In the genomic region with DNA sequence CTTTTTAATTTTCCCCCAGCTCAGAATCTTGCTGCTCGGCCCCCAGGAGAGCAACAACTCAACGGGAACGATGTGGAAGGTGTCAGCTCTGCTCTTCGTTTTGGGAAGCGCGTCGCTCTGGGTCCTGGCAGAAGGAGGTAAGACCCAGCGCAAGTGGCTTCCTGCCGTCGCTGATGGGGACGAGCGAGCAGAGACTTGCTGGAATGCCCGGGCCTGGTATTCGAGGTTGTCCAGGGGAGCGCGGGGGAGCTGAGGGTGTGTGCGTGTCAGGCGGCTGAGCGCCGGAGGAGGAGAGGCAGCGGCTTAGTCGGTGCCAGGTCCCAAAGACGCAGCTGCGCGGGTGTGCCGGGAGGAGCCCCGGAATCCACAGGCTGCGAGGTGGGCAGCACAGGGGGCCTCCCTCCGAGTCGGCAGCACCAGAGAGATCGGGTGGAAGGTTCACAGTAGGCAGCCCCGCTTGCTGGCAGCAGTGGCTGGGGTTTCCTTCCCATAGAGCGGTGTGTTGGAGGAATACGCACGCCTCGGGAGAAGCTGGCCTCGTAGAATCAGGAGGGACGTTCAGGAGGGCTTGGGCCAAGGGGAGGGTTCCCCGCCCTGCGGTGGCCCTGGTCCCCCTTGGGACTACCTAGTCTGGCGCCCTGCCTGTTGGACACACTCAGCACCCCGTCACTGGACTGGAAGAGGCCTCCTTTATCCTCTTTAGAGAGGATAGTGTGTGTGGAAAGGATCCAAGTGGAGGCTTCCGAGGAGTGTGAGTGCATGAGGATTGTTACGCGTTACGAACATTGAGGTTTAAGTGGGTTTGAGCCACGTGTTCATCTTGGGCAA, we compare ENCODE assay signal across 9 cellular contexts. TPM values are rescaled to one million over a fixed set of nuclear protein-coding genes. Genes with fewer than 3 reads are reported as not detected.
DNase-seq lines count a peak whose midpoint lies in the region; ATAC-seq, FAIRE-seq and TF ChIP-seq lines count a peak whose summit lies in the region.
"Had no signal": no experiment of that assay in that cellular context is flagged by ENCODE, and none has a peak within 500 bp of the region (broad histone marks: within the 10 kb centered on the region; RNA-seq: fewer than 3 reads in every experiment).

No MANE protein-coding gene starts in this region.

- peak overlapping the region; percentile 22 for H4K91ac ChIP-seq in H1 (replicated peaks; ENCODE audit: insufficient read length, low read length)

- no peaks in the 10 kb centered on the region for H3K9me3 ChIP-seq in H1 (ENCODE audit: insufficient read depth in 2 of 2, low read depth in 1 of 2, low read length in 1 of 2)
- H3K9me3 ChIP-seq in lung (ENCODE audit: control insufficient read depth in 2 of 2, insufficient read depth in 1 of 2, low read length in 1 of 2) = no peaks in the 10 kb centered on the region
- no peaks in the 10 kb centered on the region for H3K9me3 ChIP-seq in testis

- no peaks in the 10 kb centered on the region for H3K4me1 Mint-ChIP-seq in activated T-cell treated with anti-CD3 and anti-CD28 coated beads, Interleukin-2, amount 50 U/mL, for 4 hours (ENCODE audit: low read depth)

- H2BK12ac ChIP-seq in H1 (ENCODE audit: low read depth, low read length) = peak overlapping the region; percentile 64; the same call in 1 of the 2 replicates

- H3K27me3 Mint-ChIP-seq in activated T-cell treated with anti-CD3 and anti-CD28 coated beads, Interleukin-2, amount 50 U/mL, for 4 hours (ENCODE audit: low read depth) = peaks cover 70% of the 10 kb centered on the region

- H3K4me1 ChIP-seq in H1 (replicated peaks in 1 of 4; ENCODE audit: control insufficient read depth in 3 of 4, insufficient read depth in 4 of 4, low read length in 3 of 4) (peaks cover 9 to 41% (median 29%) of the 10 kb centered on the region in 4 experiments), lung (ENCODE audit: control insufficient read depth in 2 of 2, insufficient read depth in 2 of 2, low read length in 2 of 2) (peaks cover 0 to 1% of the 10 kb centered on the region in 2 donors), testis (peaks cover 3% of the 10 kb centered on the region)

- peak overlapping the region; percentile 5 for H3K14ac ChIP-seq in H1 (ENCODE audit: insufficient read length)

- H3K4me2 ChIP-seq in H1 (ENCODE audit: insufficient read depth in 1 of 2, low read depth in 2 of 2, low read length in 2 of 2) = peak overlapping the region; percentile 87 to 95

- H3K27ac ChIP-seq in H1 (ENCODE audit: low read depth, low read length) (peak overlapping the region; percentile 52), lung (ENCODE audit: low read depth in 1 of 2, low read length in 1 of 2) (peak overlapping the region; percentile 67 to 76), testis (peak overlapping the region; percentile 49 to 87)

- 2% methylated on average over 42 of the region's 47 CpGs; no CpG with 5 or more reads in 1 of the 2 experiments for WGBS in H1 (ENCODE audit: extremely low coverage in 1 of 2, insufficient coverage in 1 of 2, insufficient read length in 1 of 2, insufficient replicate concordance in 2 of 2, low coverage in 1 of 2, low lambda C conversion rate in 2 of 2, missing lambda C conversion rate in 1 of 2), 2 experiments
- WGBS in lung, 2 donors = 7 to 8% methylated on average over 45 to 47 of the region's 47 CpGs
- 3 to 20% methylated on average over 5 to 47 of the region's 47 CpGs for WGBS in testis, 2 donors

- H2BK15ac ChIP-seq in H1 (ENCODE audit: low read length) = no peak overlapping the region; the same call in 1 of the 2 replicates

- H2BK20ac ChIP-seq in H1 (ENCODE audit: low read length) = no peak overlapping the region; the same call in 1 of the 2 replicates

- H3K18ac ChIP-seq in H1 (ENCODE audit: extremely low read depth, low read length) = peak overlapping the region; percentile 84

- H3K56ac ChIP-seq in H1 (replicated peaks; ENCODE audit: insufficient read length, low read depth, low read length) = peak overlapping the region; percentile 71

- H3K79me2 ChIP-seq in H1 (ENCODE audit: control insufficient read depth in 1 of 2, insufficient read depth in 2 of 2, low read length in 2 of 2) = peaks cover 22 to 48% of the 10 kb centered on the region in 2 experiments

- H3K36me3 Mint-ChIP-seq in activated T-cell treated with anti-CD3 and anti-CD28 coated beads, Interleukin-2, amount 50 U/mL, for 4 hours (ENCODE audit: insufficient read depth) = no peaks in the 10 kb centered on the region

- 0 out of 2 replicates have a peak overlapping the region, but pooled peaks have one; percentile 18 for H2AFZ ChIP-seq in H1 (ENCODE audit: low read length)

- 0 out of 2 replicates have a peak overlapping the region, but pooled peaks have one; percentile 2 for H2AK5ac ChIP-seq in H1 (ENCODE audit: low read depth, low read length)

- TF ChIP-seq POLR2A in H1 (IDR thresholded peaks at IDR 0.05; ENCODE audit: control extremely low read depth in 1 of 2, low read depth in 2 of 2, low read length in 2 of 2) (no peak), testis (IDR thresholded peaks at IDR 0.05) (no peak)

- H2BK120ac ChIP-seq in H1 (replicated peaks; ENCODE audit: low read depth, low read length) = no peak overlapping the region

- DNase-seq in NCI-H1105 (lab: John Stamatoyannopoulos, UW) (peak; percentile 49), H1 (ENCODE audit: low read depth in 1 of 2, low spot score in 2 of 2) (peak in 1 of 2 experiments; percentile 56), lung (ENCODE audit: low spot score) (no peak), testis (peak; percentile 50), HK-2 (ENCODE audit: unreplicated experiment) (no peak), GM19239 (ENCODE audit: insufficient read length, low spot score) (no peak), NCI-H1930 (lab: John Stamatoyannopoulos, UW) (no peak)
- no peak for DNase-seq in activated T-cell treated with anti-CD3 and anti-CD28 coated beads, Interleukin-2, amount 50 U/mL, for 4 hours
- DNase-seq: SW 1271 had no signal

- H2BK5ac ChIP-seq in H1 (ENCODE audit: low read depth, low read length) = peak overlapping the region; percentile 40; the same call in 1 of the 2 replicates

- no peak for TF ChIP-seq EP300 in H1 (IDR thresholded peaks at IDR 0.05; ENCODE audit: borderline replicate concordance in 1 of 2, low read depth in 2 of 2, low read length in 2 of 2)

- peak overlapping the region; percentile 55 to 75 (median 71) for H3K9ac ChIP-seq in H1 (replicated peaks in 1 of 4; ENCODE audit: extremely low read depth in 1 of 4, low read depth in 3 of 4, low read length in 3 of 4)

- peaks cover 0 to 3% (median 0%) of the 10 kb centered on the region in 4 experiments; a peak in 3 of 7 replicates for H3K27me3 ChIP-seq in H1 (replicated peaks in 1 of 4; ENCODE audit: control insufficient read depth in 3 of 4, extremely low read depth in 1 of 4, insufficient read depth in 3 of 4, low read length in 3 of 4)
- no peaks in the 10 kb centered on the region for H3K27me3 ChIP-seq in lung (ENCODE audit: control insufficient read depth, insufficient read depth)
- no peaks in the 10 kb centered on the region for H3K27me3 ChIP-seq in testis

- H3K9me3 Mint-ChIP-seq in activated T-cell treated with anti-CD3 and anti-CD28 coated beads, Interleukin-2, amount 50 U/mL, for 4 hours = no peaks in the 10 kb centered on the region

- H4K8ac ChIP-seq in H1 (ENCODE audit: extremely low read depth, insufficient read depth, low read length) = peak overlapping the region; percentile 72

- peak overlapping the region; percentile 73 for H4K5ac ChIP-seq in H1 (ENCODE audit: insufficient read length, low read depth, low read length)

- no peak for TF ChIP-seq RAD21 in H1 (IDR thresholded peaks at IDR 0.05 in 1 of 2, conservative IDR thresholded peaks at IDR 0.05 in 1 of 2; ENCODE audit: low read depth in 2 of 2, low read length in 2 of 2)

- intact Hi-C loops in testis (cut with DNase I; ENCODE audit: low total_unique reads) = no loop called here

- peaks cover 15% of the 10 kb centered on the region; the same call in 1 of the 2 replicates for H3K23me2 ChIP-seq in H1 (ENCODE audit: low read depth, low read length)

- H3K79me1 ChIP-seq in H1 (ENCODE audit: low read depth, low read length) = 0 out of 2 replicates have a peak, but pooled peaks cover 3% of the 10 kb centered on the region

- CTCF ChIA-PET in H1 (lab: Charles Lee; ENCODE audit: partially characterized antibody) = interaction anchor here (1.2 to 6.2 kb wide), 3 partner anchors 13 to 230 kb away, joined by 3 to 27 read pairs (median 4); no protein-coding TSS in a partner anchor

- TF ChIP-seq CTCF in H1 (IDR thresholded peaks at IDR 0.05; ENCODE audit: control extremely low read depth in 1 of 3, insufficient read depth in 1 of 3, low read depth in 1 of 3, low read length in 3 of 3) (no peak), lung (IDR thresholded peaks at IDR 0.05; ENCODE audit: control extremely low read depth, extremely low read depth) (no peak), testis (IDR thresholded peaks at IDR 0.05) (no peak)

- H4K20me1 ChIP-seq in H1 (replicated peaks in 1 of 2; ENCODE audit: control insufficient read depth in 1 of 2, insufficient read depth in 2 of 2, low read length in 2 of 2) = peaks cover 0 to 2% of the 10 kb centered on the region in 2 experiments

- H3K4me3 ChIP-seq in H1 (ENCODE audit: extremely low read depth in 1 of 4, insufficient read depth in 2 of 4, low read depth in 3 of 4, low read length in 4 of 4) = peak overlapping the region; percentile 80 to 100 (median 88)
- no peak overlapping the region for H3K4me3 ChIP-seq in lung
- peak overlapping the region; percentile 58 to 61 for H3K4me3 ChIP-seq in testis

- H3K4ac ChIP-seq in H1 (replicated peaks; ENCODE audit: insufficient read length, low read depth, low read length) = peak overlapping the region; percentile 61

- peak; percentile 50 for ATAC-seq in lung (ENCODE audit: insufficient read depth, low FRiP score)
- no peak for ATAC-seq in activated T-cell treated with anti-CD3 and anti-CD28 coated beads, Interleukin-2, amount 50 U/mL, for 4 hours

- no peak overlapping the region for H3K4me3 Mint-ChIP-seq in activated T-cell treated with anti-CD3 and anti-CD28 coated beads, Interleukin-2, amount 50 U/mL, for 4 hours

- POLR2A ChIA-PET in H1 (lab: Charles Lee; ENCODE audit: partially characterized antibody) = interaction anchor here (0.8 to 4.4 kb wide), 7 partner anchors 10 to 73 kb away, joined by 3 to 31 read pairs (median 4); no protein-coding TSS in a partner anchor

- H3K23ac ChIP-seq in H1 (ENCODE audit: insufficient read length) = no peak overlapping the region

- no peaks in the 10 kb centered on the region; a peak in 2 of 8 replicates for H3K36me3 ChIP-seq in H1 (ENCODE audit: control insufficient read depth in 2 of 4, insufficient read depth in 4 of 4, low read length in 3 of 4)
- H3K36me3 ChIP-seq in lung (ENCODE audit: control insufficient read depth in 2 of 2, insufficient read depth in 2 of 2, low read length in 2 of 2) = no peaks in the 10 kb centered on the region
- H3K36me3 ChIP-seq in testis (ENCODE audit: low read depth, missing control alignments) = no peaks in the 10 kb centered on the region

- no peak for FAIRE-seq in H1 (lab: Jason Lieb, UNC)
- no peak for FAIRE-seq in GM19239 (lab: Jason Lieb, UNC)

RNA-seq across cellular contexts. Expression of gene PDPN, which starts 0.5 kb away (rescaled TPM):
- total RNA-seq in H1 (2021; fragmentation: NEBNext Ultra II Directional; extraction: Animal tissue kit (Norgen Biotek cat#: 25700)) = 169 and 182 TPM in 2 replicates
- polyA plus RNA-seq in H1 (2011; rRNA removed) = 44.7 and 49.7 TPM in 2 replicates
- polyA plus RNA-seq in H1 (2011; cell fraction: cytosol; rRNA removed) = 44.8 TPM
- polyA plus RNA-seq in H1 (2011; cell fraction: nucleus; rRNA removed) = 56.8 TPM
- 126 to 171 TPM (median 161 TPM) in 4 replicates for polyA plus RNA-seq in H1 (2012, experiment 1 of 2)
- polyA plus RNA-seq in H1 (2012, experiment 2 of 2) = 60.4 TPM
- polyA plus RNA-seq in H1 (2013, experiment 1 of 2) = 161 TPM
- 213 TPM for polyA plus RNA-seq in H1 (2013, experiment 2 of 2)
- polyA minus RNA-seq in H1 (2011; rRNA and poly(A)+ RNA removed) = 55.2 and 59.1 TPM in 2 replicates
- polyA minus RNA-seq in H1 (2011; cell fraction: cytosol; rRNA and poly(A)+ RNA removed) = 45.0 TPM
- polyA minus RNA-seq in H1 (2011; cell fraction: nucleus; rRNA and poly(A)+ RNA removed) = 38.2 TPM
- total RNA-seq in lung = 10 to 100 TPM; 27.9 to 60.4 TPM
- polyA plus RNA-seq in lung = 10 to 100 TPM; 10.6 to 71.2 TPM
- 1 to 10 TPM; 6.5 to 8.7 TPM for total RNA-seq in testis
- 14.3 TPM for polyA plus RNA-seq in testis (ENCODE audit: insufficient read depth, low read depth, low replicate concordance)
- under 1 TPM in 1 of 3 donors, not detected in 2; 0.46 TPM for total RNA-seq in activated T-cell treated with anti-CD3 and anti-CD28 coated beads, Interleukin-2, amount 50 U/mL, for 4 hours

Comparison
In these comparisons a context has a peak if more than half of its experiments do, and no peak if none do; other contexts are left out.
1. DNase-seq: peak in NCI-H1105 (single experiment) and testis (single experiment); none in lung (single experiment), activated T-cell treated with anti-CD3 and anti-CD28 coated beads, Interleukin-2, amount 50 U/mL, for 4 hours (single experiment), HK-2 (single experiment), GM19239 (single experiment) and NCI-H1930 (0 of 2).
2. RNA of gene PDPN, which starts 0.5 kb away (total RNA-seq): 169 to 182 TPM in H1, 27.9 to 60.4 TPM in lung and 6.5 to 8.7 TPM in testis; 0.46 TPM in activated T-cell treated with anti-CD3 and anti-CD28 coated beads, Interleukin-2, amount 50 U/mL, for 4 hours; every median in the first group is over 4 times any median in the second.
3. Peak in every context shown above with its lines, with median percentiles within 50 percentile points of each other: H3K27ac ChIP-seq.